Comparison of ENCODE assay signal across 1 cellular context in the genomic region with DNA sequence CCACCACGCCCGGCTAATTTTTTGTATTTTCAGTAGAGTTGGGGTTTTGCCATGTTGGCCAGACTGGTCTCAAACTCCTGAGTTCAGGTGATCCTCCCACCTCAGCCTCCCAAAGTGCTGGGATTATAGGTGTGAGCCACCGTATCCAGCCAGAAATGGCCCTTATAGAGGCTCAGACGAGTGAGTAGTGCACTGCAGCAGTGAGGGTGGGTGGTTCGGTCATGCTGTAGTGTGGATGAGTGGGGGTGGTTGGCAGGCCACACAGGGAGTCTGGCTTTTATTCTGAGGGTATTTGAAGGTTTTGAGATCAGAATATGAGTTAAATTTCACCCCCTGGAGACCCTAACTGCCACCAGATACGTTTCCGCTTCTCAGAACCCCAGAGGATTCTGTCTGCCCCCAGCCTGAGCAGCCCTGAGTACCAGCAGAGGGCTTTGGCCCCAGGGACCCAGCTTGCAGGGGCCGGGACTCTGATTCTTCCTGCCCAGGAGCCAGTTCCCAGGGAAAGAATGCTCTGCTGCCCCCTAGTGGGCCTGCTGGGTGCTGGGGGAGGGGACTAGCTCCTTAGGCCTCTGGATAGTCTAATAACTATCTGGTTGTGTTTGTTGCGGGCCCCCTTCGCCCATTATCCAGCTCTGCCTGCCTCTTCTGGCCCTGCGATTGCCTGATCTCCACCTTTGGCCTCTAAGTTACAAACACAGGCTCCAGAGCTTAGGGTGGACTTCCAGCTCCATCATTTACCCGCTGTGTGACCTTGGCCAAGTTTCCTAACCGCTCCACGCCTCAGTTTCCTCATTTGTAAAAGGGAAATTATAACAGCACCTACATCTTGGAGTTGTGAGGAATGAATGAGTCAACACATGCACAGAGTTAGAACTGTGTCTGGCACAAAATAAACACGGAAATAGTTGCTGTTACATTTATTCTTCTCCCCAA.
TF ChIP-seq lines count a peak whose summit lies in the region.

No MANE protein-coding gene starts in this region.

TF ChIP-seq in HepG2, 621 proteins besides CTCF, POLR2A, EP300 and RAD21 (continued from another document and continues in another):
- 0 out of 2 replicates have a peak, but pooled peaks have one; percentile 45 for TF ChIP-seq ZMYM4 (CRISPR knock-in tag; IDR thresholded peaks at IDR 0.05)
- 0 out of 2 replicates have a peak, but pooled peaks have one; percentile 21 for TF ChIP-seq TBX2 (CRISPR knock-in tag; IDR thresholded peaks at IDR 0.05; ENCODE audit: borderline replicate concordance)
- TF ChIP-seq, protein P1, sequence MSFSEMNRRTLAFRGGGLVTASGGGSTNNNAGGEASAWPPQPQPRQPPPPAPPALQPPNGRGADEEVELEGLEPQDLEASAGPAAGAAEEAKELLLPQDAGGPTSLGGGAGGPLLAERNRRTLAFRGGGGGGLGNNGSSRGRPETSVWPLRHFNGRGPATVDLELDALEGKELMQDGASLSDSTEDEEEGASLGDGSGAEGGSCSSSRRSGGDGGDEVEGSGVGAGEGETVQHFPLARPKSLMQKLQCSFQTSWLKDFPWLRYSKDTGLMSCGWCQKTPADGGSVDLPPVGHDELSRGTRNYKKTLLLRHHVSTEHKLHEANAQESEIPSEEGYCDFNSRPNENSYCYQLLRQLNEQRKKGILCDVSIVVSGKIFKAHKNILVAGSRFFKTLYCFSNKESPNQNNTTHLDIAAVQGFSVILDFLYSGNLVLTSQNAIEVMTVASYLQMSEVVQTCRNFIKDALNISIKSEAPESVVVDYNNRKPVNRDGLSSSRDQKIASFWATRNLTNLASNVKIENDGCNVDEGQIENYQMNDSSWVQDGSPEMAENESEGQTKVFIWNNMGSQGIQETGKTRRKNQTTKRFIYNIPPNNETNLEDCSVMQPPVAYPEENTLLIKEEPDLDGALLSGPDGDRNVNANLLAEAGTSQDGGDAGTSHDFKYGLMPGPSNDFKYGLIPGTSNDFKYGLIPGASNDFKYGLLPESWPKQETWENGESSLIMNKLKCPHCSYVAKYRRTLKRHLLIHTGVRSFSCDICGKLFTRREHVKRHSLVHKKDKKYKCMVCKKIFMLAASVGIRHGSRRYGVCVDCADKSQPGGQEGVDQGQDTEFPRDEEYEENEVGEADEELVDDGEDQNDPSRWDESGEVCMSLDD (CRISPR knock-in tag; IDR thresholded peaks at IDR 0.05; ENCODE audit: borderline replicate concordance) = no peak
- TF ChIP-seq ZNF747 (CRISPR knock-in tag; IDR thresholded peaks at IDR 0.05; ENCODE audit: borderline replicate concordance) = peak; percentile 17; the same call in 1 of the 2 replicates
- TF ChIP-seq, protein P2, sequence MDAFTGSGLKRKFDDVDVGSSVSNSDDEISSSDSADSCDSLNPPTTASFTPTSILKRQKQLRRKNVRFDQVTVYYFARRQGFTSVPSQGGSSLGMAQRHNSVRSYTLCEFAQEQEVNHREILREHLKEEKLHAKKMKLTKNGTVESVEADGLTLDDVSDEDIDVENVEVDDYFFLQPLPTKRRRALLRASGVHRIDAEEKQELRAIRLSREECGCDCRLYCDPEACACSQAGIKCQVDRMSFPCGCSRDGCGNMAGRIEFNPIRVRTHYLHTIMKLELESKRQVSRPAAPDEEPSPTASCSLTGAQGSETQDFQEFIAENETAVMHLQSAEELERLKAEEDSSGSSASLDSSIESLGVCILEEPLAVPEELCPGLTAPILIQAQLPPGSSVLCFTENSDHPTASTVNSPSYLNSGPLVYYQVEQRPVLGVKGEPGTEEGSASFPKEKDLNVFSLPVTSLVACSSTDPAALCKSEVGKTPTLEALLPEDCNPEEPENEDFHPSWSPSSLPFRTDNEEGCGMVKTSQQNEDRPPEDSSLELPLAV (CRISPR knock-in tag; conservative IDR thresholded peaks at IDR 0.05; ENCODE audit: low read depth) = no peak
- TF ChIP-seq CBX5 (CRISPR knock-in tag; IDR thresholded peaks at IDR 0.05; ENCODE audit: borderline replicate concordance) = peak; percentile 31; the same call in 1 of the 2 replicates
- TF ChIP-seq ZFP1 (CRISPR knock-in tag; IDR thresholded peaks at IDR 0.05) = 0 out of 2 replicates have a peak, but pooled peaks have one; percentile 75
- no peak for TF ChIP-seq HIC2 (CRISPR knock-in tag; IDR thresholded peaks at IDR 0.05; ENCODE audit: low read depth)
- 0 out of 2 replicates have a peak, but pooled peaks have one; percentile 62 for TF ChIP-seq RELA (CRISPR knock-in tag; IDR thresholded peaks at IDR 0.05)
- TF ChIP-seq TBX3 (IDR thresholded peaks at IDR 0.05; ENCODE audit: borderline replicate concordance) = no peak
- no peak for TF ChIP-seq TRIM24 (CRISPR knock-in tag; IDR thresholded peaks at IDR 0.05)
- TF ChIP-seq ZNF605 (CRISPR knock-in tag; IDR thresholded peaks at IDR 0.05) = peak; percentile 42
- TF ChIP-seq, protein P3, sequence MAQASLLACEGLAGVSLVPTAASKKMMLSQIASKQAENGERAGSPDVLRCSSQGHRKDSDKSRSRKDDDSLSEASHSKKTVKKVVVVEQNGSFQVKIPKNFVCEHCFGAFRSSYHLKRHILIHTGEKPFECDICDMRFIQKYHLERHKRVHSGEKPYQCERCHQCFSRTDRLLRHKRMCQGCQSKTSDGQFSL (CRISPR knock-in tag; IDR thresholded peaks at IDR 0.05) = no peak
- TF ChIP-seq ZNF660 (CRISPR knock-in tag; IDR thresholded peaks at IDR 0.05; ENCODE audit: borderline replicate concordance, low read depth) = no peak
- TF ChIP-seq ZNF260 (CRISPR knock-in tag; IDR thresholded peaks at IDR 0.05; ENCODE audit: borderline replicate concordance, low read depth) = no peak
- 0 out of 2 replicates have a peak, but pooled peaks have one; percentile 67 for TF ChIP-seq CAMTA2 (CRISPR knock-in tag; IDR thresholded peaks at IDR 0.05; ENCODE audit: borderline replicate concordance)
- TF ChIP-seq NAIF1 (CRISPR knock-in tag; IDR thresholded peaks at IDR 0.05; ENCODE audit: borderline replicate concordance) = 0 out of 2 replicates have a peak, but pooled peaks have one; percentile 40
- TF ChIP-seq ZBTB14 (CRISPR knock-in tag; IDR thresholded peaks at IDR 0.05) = no peak
- TF ChIP-seq, protein P4, sequence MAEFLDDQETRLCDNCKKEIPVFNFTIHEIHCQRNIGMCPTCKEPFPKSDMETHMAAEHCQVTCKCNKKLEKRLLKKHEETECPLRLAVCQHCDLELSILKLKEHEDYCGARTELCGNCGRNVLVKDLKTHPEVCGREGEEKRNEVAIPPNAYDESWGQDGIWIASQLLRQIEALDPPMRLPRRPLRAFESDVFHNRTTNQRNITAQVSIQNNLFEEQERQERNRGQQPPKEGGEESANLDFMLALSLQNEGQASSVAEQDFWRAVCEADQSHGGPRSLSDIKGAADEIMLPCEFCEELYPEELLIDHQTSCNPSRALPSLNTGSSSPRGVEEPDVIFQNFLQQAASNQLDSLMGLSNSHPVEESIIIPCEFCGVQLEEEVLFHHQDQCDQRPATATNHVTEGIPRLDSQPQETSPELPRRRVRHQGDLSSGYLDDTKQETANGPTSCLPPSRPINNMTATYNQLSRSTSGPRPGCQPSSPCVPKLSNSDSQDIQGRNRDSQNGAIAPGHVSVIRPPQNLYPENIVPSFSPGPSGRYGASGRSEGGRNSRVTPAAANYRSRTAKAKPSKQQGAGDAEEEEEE (CRISPR knock-in tag; IDR thresholded peaks at IDR 0.05; ENCODE audit: borderline replicate concordance) = no peak
- no peak for TF ChIP-seq ZNF703 (CRISPR knock-in tag; IDR thresholded peaks at IDR 0.05; ENCODE audit: borderline replicate concordance)
- TF ChIP-seq, protein P5, sequence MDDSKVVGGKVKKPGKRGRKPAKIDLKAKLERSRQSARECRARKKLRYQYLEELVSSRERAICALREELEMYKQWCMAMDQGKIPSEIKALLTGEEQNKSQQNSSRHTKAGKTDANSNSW (CRISPR knock-in tag; IDR thresholded peaks at IDR 0.05; ENCODE audit: borderline replicate concordance) = 0 out of 2 replicates have a peak, but pooled peaks have one; percentile 32
- TF ChIP-seq SMAD9 (CRISPR knock-in tag; IDR thresholded peaks at IDR 0.05) = no peak
- TF ChIP-seq ZNF646 (CRISPR knock-in tag; IDR thresholded peaks at IDR 0.05) = no peak
- TF ChIP-seq ZNF512 (CRISPR knock-in tag; IDR thresholded peaks at IDR 0.05) = no peak
- TF ChIP-seq SALL1 (CRISPR knock-in tag; IDR thresholded peaks at IDR 0.05) = peak; percentile 75
- TF ChIP-seq ZNF282 (IDR thresholded peaks at IDR 0.05; ENCODE audit: partially characterized antibody) = no peak
- peak; percentile 45; the same call in 1 of the 2 replicates for TF ChIP-seq KMT2B (CRISPR knock-in tag; IDR thresholded peaks at IDR 0.05)
- no peak for TF ChIP-seq SNAPC5 (CRISPR knock-in tag; IDR thresholded peaks at IDR 0.05; ENCODE audit: borderline replicate concordance)
- TF ChIP-seq FIP1L1 (IDR thresholded peaks at IDR 0.05; ENCODE audit: borderline replicate concordance, insufficient read depth, low read depth, low read length) = no peak
- no peak for TF ChIP-seq ZC3H4 (CRISPR knock-in tag; IDR thresholded peaks at IDR 0.05; ENCODE audit: borderline replicate concordance)
- no peak for TF ChIP-seq U2AF2 (IDR thresholded peaks at IDR 0.05; ENCODE audit: low read depth, low read length)
